In genomic region chr16:89842471-89843408, GRCh38 we compare ENCODE assay signal across 13 cellular contexts. TPM values are rescaled to one million over a fixed set of nuclear protein-coding genes. Genes with fewer than 3 reads are reported as not detected.
DNase-seq lines count a peak whose midpoint lies in the region; ATAC-seq and TF ChIP-seq lines count a peak whose summit lies in the region.
"Had no signal": no experiment of that assay in that cellular context is flagged by ENCODE, and none has a peak within 500 bp of the region (broad histone marks: within the 10 kb centered on the region; RNA-seq: fewer than 3 reads in every experiment).

No MANE protein-coding gene starts in this region.

- H3K4me3 ChIP-seq in PC-3 (ENCODE audit: low read length) (no peak overlapping the region), fibroblast of mammary gland (ENCODE audit: control insufficient read depth, low read depth, low read length) (no peak overlapping the region), stomach (no peak overlapping the region)
- H3K4me3 ChIP-seq: ovary, SJCRH30, suprapubic skin had no signal

- WGBS in stomach, 5 donors: 45 to 68% (median 56%) methylated on average over 26 of the region's 26 CpGs

- H3K27me3 Mint-ChIP-seq in MCF 10A (ENCODE audit: insufficient read depth, unreplicated experiment) (no peaks in the 10 kb centered on the region), Calu3 (ENCODE audit: unreplicated experiment) (no peaks in the 10 kb centered on the region)
- no peaks in the 10 kb centered on the region for H3K27me3 Mint-ChIP-seq in activated CD4-positive, alpha-beta T cell treated with anti-CD3 and anti-CD28 coated beads for 36 hours

- POLR2A ChIA-PET in MCF 10A (lab: Yijun Ruan, JAX) (interaction anchor here (0.6 to 1.5 kb wide), 2 partner anchors 18 to 129 kb away, joined by 3 to 5 read pairs; no protein-coding TSS in a partner anchor), PC-3 (lab: Charles Lee; ENCODE audit: unreplicated experiment) (no interaction called here)
- POLR2A ChIA-PET in activated CD4-positive, alpha-beta T cell treated with anti-CD3 and anti-CD28 coated beads for 36 hours (lab: Charles Lee): no interaction called here

- no peak overlapping the region for H3K4me3 Mint-ChIP-seq in MCF 10A (ENCODE audit: unreplicated experiment)
- H3K4me3 Mint-ChIP-seq in Calu3 (ENCODE audit: low read depth, unreplicated experiment): no peak overlapping the region
- H3K4me3 Mint-ChIP-seq in activated CD4-positive, alpha-beta T cell treated with anti-CD3 and anti-CD28 coated beads for 36 hours: no peak overlapping the region
- H3K4me3 Mint-ChIP-seq: activated naive CD8-positive, alpha-beta T cell treated with anti-CD3 and anti-CD28 coated beads, Interleukin-2, amount 10 ng/mL, durations not matched to agents 7 days and 5 days had no signal

- ATAC-seq in PC-3 (peak; percentile 64), HG03196 (IDR thresholded peaks at IDR 0.05; ENCODE audit: unreplicated experiment) (no peak)
- ATAC-seq in activated CD4-positive, alpha-beta T cell treated with anti-CD3 and anti-CD28 coated beads for 36 hours: no peak

- H3K27me3 ChIP-seq in PC-3 (ENCODE audit: low read length) (no peaks in the 10 kb centered on the region), stomach (peaks cover 0 to 13% (median 0%) of the 10 kb centered on the region in 3 donors)
- H3K27me3 ChIP-seq: ovary, SJCRH30, suprapubic skin had no signal

- intact Hi-C loops in MCF 10A (cut with micrococcal nuclease) (no loop called here), PC-3 (cut with micrococcal nuclease) (no loop called here), stomach (cut with DNase I; ENCODE audit: low total_unique reads) (no loop called here), Calu3 (cut with micrococcal nuclease; ENCODE audit: unreplicated experiment) (no loop called here)
- intact Hi-C loops in activated CD4-positive, alpha-beta T cell treated with anti-CD3 and anti-CD28 coated beads for 36 hours (cut with DNase I, micrococcal nuclease): no loop called here

- H4K20me1 ChIP-seq in PC-3 (ENCODE audit: low read length): no peaks in the 10 kb centered on the region

- no peak for TF ChIP-seq EP300 in stomach (IDR thresholded peaks at IDR 0.05)

- no peak for TF ChIP-seq POLR2A in stomach (IDR thresholded peaks at IDR 0.05)

- TF ChIP-seq CTCF in MCF 10A (IDR thresholded peaks at IDR 0.05; ENCODE audit: unreplicated experiment): no peak
- TF ChIP-seq CTCF in PC-3 (conservative IDR thresholded peaks at IDR 0.05; ENCODE audit: low read depth, low read length): no peak
- TF ChIP-seq CTCF in fibroblast of mammary gland (conservative IDR thresholded peaks at IDR 0.05; ENCODE audit: control insufficient read depth, insufficient read depth, low read depth, low read length): no peak
- TF ChIP-seq CTCF in stomach (IDR thresholded peaks at IDR 0.05): no peak
- no peak for TF ChIP-seq CTCF in Calu3 (IDR thresholded peaks at IDR 0.05; ENCODE audit: unreplicated experiment)

- H3K9me2 ChIP-seq in PC-3 (replicated peaks; ENCODE audit: low read length): no peaks in the 10 kb centered on the region

- H3K9me3 Mint-ChIP-seq in MCF 10A (ENCODE audit: unreplicated experiment) (no peaks in the 10 kb centered on the region), Calu3 (ENCODE audit: low read depth, unreplicated experiment) (no peaks in the 10 kb centered on the region)
- no peaks in the 10 kb centered on the region for H3K9me3 Mint-ChIP-seq in activated CD4-positive, alpha-beta T cell treated with anti-CD3 and anti-CD28 coated beads for 36 hours (ENCODE audit: low read depth)
- H3K9me3 Mint-ChIP-seq: activated naive CD8-positive, alpha-beta T cell treated with anti-CD3 and anti-CD28 coated beads, Interleukin-2, amount 10 ng/mL, durations not matched to agents 7 days and 5 days had no signal

- H3K4me2 ChIP-seq in PC-3 (ENCODE audit: low read length): no peak overlapping the region

- H3K9me3 ChIP-seq in PC-3 (ENCODE audit: low read length): no peaks in the 10 kb centered on the region
- no peaks in the 10 kb centered on the region for H3K9me3 ChIP-seq in stomach
- H3K9me3 ChIP-seq: ovary, SJCRH30, suprapubic skin had no signal

- no peaks in the 10 kb centered on the region for H3K79me2 ChIP-seq in PC-3 (ENCODE audit: low read length)

- no peak overlapping the region for H3K9ac ChIP-seq in PC-3 (ENCODE audit: low read length)

- H3K27ac Mint-ChIP-seq in MCF 10A (ENCODE audit: low read depth, unreplicated experiment) (no peak overlapping the region), Calu3 (ENCODE audit: unreplicated experiment) (no peak overlapping the region)
- H3K27ac Mint-ChIP-seq in activated CD4-positive, alpha-beta T cell treated with anti-CD3 and anti-CD28 coated beads for 36 hours: no peak overlapping the region
- H3K27ac Mint-ChIP-seq: activated naive CD8-positive, alpha-beta T cell treated with anti-CD3 and anti-CD28 coated beads, Interleukin-2, amount 10 ng/mL, durations not matched to agents 7 days and 5 days had no signal

- H3K4me1 ChIP-seq in PC-3 (ENCODE audit: insufficient read depth, low read length) (peaks cover 23% of the 10 kb centered on the region), stomach (peaks cover 9 to 28% (median 21%) of the 10 kb centered on the region in 4 donors)

- peak; percentile 85 to 93 for DNase-seq in T47D (ENCODE audit: low read depth in 1 of 2, low spot score in 1 of 2)
- no peak for DNase-seq in MCF 10A (ENCODE audit: unreplicated experiment)
- peak; percentile 63 for DNase-seq in PC-3
- DNase-seq in fibroblast of mammary gland (ENCODE audit: low read depth): peak; percentile 31
- DNase-seq in stomach: no peak
- no peak for DNase-seq in Calu3
- no peak for DNase-seq in activated CD4-positive, alpha-beta T cell treated with anti-CD3 and anti-CD28 coated beads for 36 hours
- DNase-seq: activated naive CD8-positive, alpha-beta T cell treated with anti-CD3 and anti-CD28 coated beads, Interleukin-2, amount 10 ng/mL, durations not matched to agents 7 days and 5 days; NCI-H2081 treated with DMSO at 0.1 percent for 48 hours; ovary had no signal

- H2AFZ ChIP-seq in PC-3 (ENCODE audit: low read length): no peak overlapping the region

- CTCF ChIA-PET in MCF 10A (lab: Yijun Ruan, JAX): no interaction called here
- CTCF ChIA-PET in PC-3 (lab: Charles Lee): no interaction called here
- CTCF ChIA-PET in Calu3 (lab: Charles Lee): interaction anchor here (1.4 kb wide), 1 partner anchor 9 kb away, joined by 6 read pairs; no protein-coding TSS in a partner anchor
- CTCF ChIA-PET in activated CD4-positive, alpha-beta T cell treated with anti-CD3 and anti-CD28 coated beads for 36 hours (lab: Charles Lee): no interaction called here

- H3F3A ChIP-seq in PC-3 (ENCODE audit: low read length, unreplicated experiment): no peaks in the 10 kb centered on the region

- H3K36me3 Mint-ChIP-seq in MCF 10A (ENCODE audit: insufficient read depth, unreplicated experiment) (no peaks in the 10 kb centered on the region), Calu3 (ENCODE audit: insufficient read depth, unreplicated experiment) (peaks cover 35% of the 10 kb centered on the region)
- H3K36me3 Mint-ChIP-seq in activated CD4-positive, alpha-beta T cell treated with anti-CD3 and anti-CD28 coated beads for 36 hours (ENCODE audit: low read depth): no peaks in the 10 kb centered on the region
- H3K36me3 Mint-ChIP-seq: activated naive CD8-positive, alpha-beta T cell treated with anti-CD3 and anti-CD28 coated beads, Interleukin-2, amount 10 ng/mL, durations not matched to agents 7 days and 5 days had no signal

- H3K36me3 ChIP-seq in PC-3 (ENCODE audit: low read depth, low read length): no peaks in the 10 kb centered on the region
- H3K36me3 ChIP-seq in stomach: no peaks in the 10 kb centered on the region
- H3K36me3 ChIP-seq: ovary, SJCRH30, suprapubic skin had no signal

- H3K27ac ChIP-seq in PC-3 (ENCODE audit: low read length) (no peak overlapping the region), stomach (peak overlapping the region in 4 of 5 donors; percentile 21 to 37 (median 24))
- H3K27ac ChIP-seq: ovary, SJCRH30, suprapubic skin had no signal

- in situ Hi-C loops in T47D (cut with HindIII; ENCODE audit: low pct_unique_long_range_greater_than_20kb, low sequenced_read_pairs): no loop called here

- no TSS peak for BruUV-seq in MCF 10A (replicated peaks; lab: Mats Ljungman, UMichigan)
- no TSS peak for BruUV-seq in PC-3 (replicated peaks; lab: Mats Ljungman, UMichigan)
- no TSS peak for BruUV-seq in Calu3 (replicated peaks; lab: Mats Ljungman, UMichigan)

- H3K4me1 Mint-ChIP-seq in MCF 10A (ENCODE audit: insufficient read depth, unreplicated experiment) (no peaks in the 10 kb centered on the region), Calu3 (ENCODE audit: low read depth, unreplicated experiment) (peaks cover 8% of the 10 kb centered on the region)
- peaks cover 17% of the 10 kb centered on the region for H3K4me1 Mint-ChIP-seq in activated CD4-positive, alpha-beta T cell treated with anti-CD3 and anti-CD28 coated beads for 36 hours

RNA-seq across cellular contexts. Expression of gene SPIRE2, which starts 14.5 kb away (rescaled TPM):
- total RNA-seq in MCF 10A (2022) (3.8 and 4.8 TPM in 2 replicates), PC-3 (2014; rRNA removed) (12.3 and 13.2 TPM in 2 replicates), stomach (100 to 1,000 TPM in 1 of 5 donors, 10 to 100 TPM in 4; 17.3 to 230 (median 35.5) TPM), Calu3 (2022) (46.3 and 53.1 TPM in 2 replicates)
- polyA plus RNA-seq in stomach: 10 to 100 TPM in 1 of 3 donors, 1 to 10 TPM in 2; 3.9 to 26.0 (median 6.5) TPM
- total RNA-seq in activated CD4-positive, alpha-beta T cell treated with anti-CD3 and anti-CD28 coated beads for 36 hours: 1 to 10 TPM; 1.1 to 1.5 TPM

RNA-seq across cellular contexts. Expression of gene FANCA, which starts 26.3 kb away (rescaled TPM):
- total RNA-seq in MCF 10A (2022): 18.5 and 30.6 TPM in 2 replicates
- 45.0 and 62.9 TPM in 2 replicates for total RNA-seq in PC-3 (2014; rRNA removed)
- total RNA-seq in stomach: 100 to 1,000 TPM in 2 of 5 donors, 10 to 100 TPM in 3; 10.7 to 276 (median 29.3) TPM
- polyA plus RNA-seq in stomach: 10 to 100 TPM in 1 of 3 donors, 1 to 10 TPM in 2; 3.8 to 10.4 (median 6.1) TPM
- total RNA-seq in Calu3 (2022): 127 and 140 TPM in 2 replicates
- 10 to 100 TPM; 91.5 to 94.4 TPM for total RNA-seq in activated CD4-positive, alpha-beta T cell treated with anti-CD3 and anti-CD28 coated beads for 36 hours

RNA-seq across cellular contexts. Expression of gene TCF25, which starts 30.7 kb away (rescaled TPM):
- total RNA-seq in MCF 10A (2022) (200 and 239 TPM in 2 replicates), PC-3 (2014; rRNA removed) (77.9 and 79.6 TPM in 2 replicates), stomach (100 to 1,000 TPM; 132 to 748 (median 335) TPM), Calu3 (2022) (270 and 300 TPM in 2 replicates)
- polyA plus RNA-seq in stomach: 100 to 1,000 TPM; 124 to 276 (median 146) TPM
- 100 to 1,000 TPM; 122 to 133 TPM for total RNA-seq in activated CD4-positive, alpha-beta T cell treated with anti-CD3 and anti-CD28 coated beads for 36 hours

Comparison
In these comparisons a context has a peak if more than half of its experiments do, and no peak if none do; other contexts are left out.
1. DNase-seq: peak in T47D (2 of 2), PC-3 (single experiment) and fibroblast of mammary gland (single experiment); none in MCF 10A (single experiment), stomach (single experiment), Calu3 (single experiment) and activated CD4-positive, alpha-beta T cell treated with anti-CD3 and anti-CD28 coated beads for 36 hours (single experiment).